8 cellular contexts compared by ENCODE assay signal in genomic region chr2:54708584-54709340, GRCh38. TPM values are rescaled to one million over a fixed set of nuclear protein-coding genes. Genes with fewer than 3 reads are reported as not detected.
DNase-seq lines count a peak whose midpoint lies in the region; ATAC-seq and TF ChIP-seq lines count a peak whose summit lies in the region.

No MANE protein-coding gene starts in this region.

- H3K4me3 ChIP-seq in BE2C (ENCODE audit: low read depth, low read length) (peak overlapping the region; percentile 61), astrocyte of the cerebellum (ENCODE audit: low read depth, low read length) (peak overlapping the region; percentile 39), suprapubic skin (peak overlapping the region; percentile 47)

- in situ Hi-C loops in astrocyte of the cerebellum (cut with HindIII; ENCODE audit: low sequenced_read_pairs) (loop anchor here (5.0 to 10.0 kb wide), 2 partner anchors 184 to 546 kb away; no protein-coding TSS in a partner anchor), KBM-7 (cut with MboI; ENCODE audit: low pct_unique_long_range_greater_than_20kb, low sequenced_read_pairs) (no loop called here)

- H3K27ac ChIP-seq in suprapubic skin, result peak overlapping the region; percentile 59

- no peak for TF ChIP-seq POLR2A in suprapubic skin (IDR thresholded peaks at IDR 0.05)

- H3K9me3 ChIP-seq in BE2C, result no peaks in the 10 kb centered on the region
- H3K9me3 ChIP-seq in suprapubic skin, result no peaks in the 10 kb centered on the region

- TF ChIP-seq CTCF in BE2C (IDR thresholded peaks at IDR 0.05; ENCODE audit: low read depth, low read length) (0 out of 2 replicates have a peak, but pooled peaks have one; percentile 3), astrocyte of the cerebellum (IDR thresholded peaks at IDR 0.05; ENCODE audit: low read depth, low read length, missing control alignments) (peak; percentile 25), suprapubic skin (IDR thresholded peaks at IDR 0.05) (no peak)

- TF ChIP-seq EP300 in suprapubic skin (IDR thresholded peaks at IDR 0.05), result no peak

- ATAC-seq in HG02759 (IDR thresholded peaks at IDR 0.05; ENCODE audit: unreplicated experiment), result peak; percentile 37

- no peaks in the 10 kb centered on the region for H3K36me3 ChIP-seq in BE2C
- no peaks in the 10 kb centered on the region for H3K36me3 ChIP-seq in suprapubic skin

- 27% methylated on average over 6 of the region's 35 CpGs for WGBS in suprapubic skin

- H3K4me1 ChIP-seq in BE2C (peaks cover 2% of the 10 kb centered on the region; the same call in 1 of the 2 replicates), suprapubic skin (peaks cover 11% of the 10 kb centered on the region)

- DNase-seq in BE2C (peak; percentile 67), astrocyte of the cerebellum (ENCODE audit: low read depth) (no peak), kidney tubule cell (ENCODE audit: low spot score) (peak; percentile 28), suprapubic skin (ENCODE audit: low spot score in 2 of 2) (peak in 1 of 2 donors; percentile 83), foreskin melanocyte (no peak), dedifferentiated amniotic fluid mesenchymal stem cell (ENCODE audit: extremely low spot score) (no peak), KBM-7 (no peak)

- no peaks in the 10 kb centered on the region for H3K27me3 ChIP-seq in BE2C
- H3K27me3 ChIP-seq in suprapubic skin, result no peaks in the 10 kb centered on the region

RNA-seq across cellular contexts. Expression of gene EML6, which starts 14.7 kb away (rescaled TPM):
- polyA plus RNA-seq in BE2C (2012; ENCODE audit: insufficient read depth, insufficient read length, low read depth), result 56.5 TPM
- total RNA-seq in suprapubic skin, result 10 to 100 TPM in 1 of 4 donors, 1 to 10 TPM in 3; 2.3 to 15.1 (median 4.1) TPM

Comparison
In these comparisons a context has a peak if more than half of its experiments do, and no peak if none do; other contexts are left out.
1. DNase-seq: peak in BE2C (single experiment) and kidney tubule cell (single experiment); none in astrocyte of the cerebellum (single experiment), foreskin melanocyte (single experiment), dedifferentiated amniotic fluid mesenchymal stem cell (single experiment) and KBM-7 (single experiment).
2. CTCF ChIP-seq: peak in BE2C (single experiment) and astrocyte of the cerebellum (single experiment); none in suprapubic skin (0 of 2).
3. Peak in every context shown above with its lines, with median percentiles within 50 percentile points of each other: H3K4me3 ChIP-seq.